27 cellular contexts compared by ENCODE assay signal in genomic region chr3:143634427-143634826, GRCh38.
"Had no signal": no experiment of that assay in that cellular context is flagged by ENCODE, and none has a peak within 500 bp of the region (broad histone marks: within the 10 kb centered on the region; RNA-seq: fewer than 3 reads in every experiment).

No MANE protein-coding gene starts in this region.

- ATAC-seq: activated CD4-positive, alpha-beta T cell treated with anti-CD3 and anti-CD28 coated beads for 36 hours; activated CD8-positive, alpha-beta T cell treated with anti-CD3 and anti-CD28 coated beads for 36 hours; activated naive CD8-positive, alpha-beta T cell treated with anti-CD3 and anti-CD28 coated beads, Interleukin-2, amount 50 U/mL, for 24 hours; activated T-cell treated with anti-CD3 and anti-CD28 coated beads, Interleukin-2, amount 50 U/mL, for 4 hours; gastroesophageal sphincter had no signal

- H3K4me1 ChIP-seq: ascending aorta, esophagus squamous epithelium, gastroesophageal sphincter had no signal

- FAIRE-seq: bronchial epithelial cell, endometrium, endothelial cell of umbilical vein had no signal

- H3K4me3 Mint-ChIP-seq: activated CD4-positive, alpha-beta T cell treated with anti-CD3 and anti-CD28 coated beads for 36 hours; activated CD4-positive, alpha-beta T cell treated with anti-CD3 and anti-CD28 coated beads, Interleukin-2, amount 10 ng/mL, durations not matched to agents 24 days and 14 days; activated CD8-positive, alpha-beta T cell treated with anti-CD3 and anti-CD28 coated beads for 36 hours; activated naive CD4-positive, alpha-beta T cell treated with anti-CD3 and anti-CD28 coated beads for 36 hours; activated naive CD4-positive, alpha-beta T cell treated with anti-CD3 and anti-CD28 coated beads, Interleukin-2, amount 50 U/mL, for 24 hours; activated naive CD8-positive, alpha-beta T cell treated with anti-CD3 and anti-CD28 coated beads for 36 hours; activated naive CD8-positive, alpha-beta T cell treated with anti-CD3 and anti-CD28 coated beads, Interleukin-2, amount 50 U/mL, for 24 hours; activated T-cell treated with anti-CD3 and anti-CD28 coated beads, Interleukin-2, amount 50 U/mL, for 4 hours; brain; central memory CD8-positive, alpha-beta T cell had no signal

- H3K4me1 Mint-ChIP-seq: activated CD4-positive, alpha-beta T cell treated with anti-CD3 and anti-CD28 coated beads for 36 hours; activated CD4-positive, alpha-beta T cell treated with anti-CD3 and anti-CD28 coated beads, Interleukin-2, amount 10 ng/mL, durations not matched to agents 24 days and 14 days; activated naive CD4-positive, alpha-beta T cell treated with anti-CD3 and anti-CD28 coated beads, Interleukin-2, amount 50 U/mL, for 24 hours; activated naive CD8-positive, alpha-beta T cell treated with anti-CD3 and anti-CD28 coated beads for 36 hours; activated naive CD8-positive, alpha-beta T cell treated with anti-CD3 and anti-CD28 coated beads, Interleukin-2, amount 50 U/mL, for 24 hours; brain; central memory CD8-positive, alpha-beta T cell had no signal

- H3K27me3 ChIP-seq: ascending aorta, esophagus squamous epithelium, gastroesophageal sphincter had no signal

- H3K27me3 Mint-ChIP-seq: activated CD4-positive, alpha-beta T cell treated with anti-CD3 and anti-CD28 coated beads for 36 hours; activated CD4-positive, alpha-beta T cell treated with anti-CD3 and anti-CD28 coated beads, Interleukin-2, amount 10 ng/mL, durations not matched to agents 24 days and 14 days; activated CD8-positive, alpha-beta T cell treated with anti-CD3 and anti-CD28 coated beads for 36 hours; activated naive CD4-positive, alpha-beta T cell treated with anti-CD3 and anti-CD28 coated beads, Interleukin-2, amount 50 U/mL, for 24 hours; activated naive CD8-positive, alpha-beta T cell treated with anti-CD3 and anti-CD28 coated beads for 36 hours; activated naive CD8-positive, alpha-beta T cell treated with anti-CD3 and anti-CD28 coated beads, Interleukin-2, amount 50 U/mL, for 24 hours; central memory CD8-positive, alpha-beta T cell had no signal

- H3K36me3 ChIP-seq: ascending aorta, gastroesophageal sphincter had no signal

- H3K4me3 ChIP-seq: ascending aorta, esophagus squamous epithelium, gastroesophageal sphincter had no signal

- DNase-seq: activated CD4-positive, alpha-beta T cell treated with anti-CD3 and anti-CD28 coated beads for 36 hours; activated CD4-positive, alpha-beta T cell treated with anti-CD3 and anti-CD28 coated beads, Interleukin-2, amount 10 ng/mL, durations not matched to agents 24 days and 14 days; activated CD4-positive, alpha-beta T cell treated with anti-CD3 and anti-CD28 coated beads, Interleukin-2, amount 50 U/mL, for 48 hours; activated CD4-positive, CD25-positive, alpha-beta regulatory T cell; activated CD4-positive, CD25-positive, alpha-beta regulatory T cell treated with anti-CD3 and anti-CD28 coated beads, Interleukin-2, amount 50 U/mL, for 72 hours; activated CD8-positive, alpha-beta memory T cell treated with anti-CD3 and anti-CD28 coated beads for 24 hours; activated CD8-positive, alpha-beta T cell treated with anti-CD3 and anti-CD28 coated beads for 36 hours; activated effector memory CD4-positive, alpha-beta T cell treated with anti-CD3 and anti-CD28 coated beads, Interleukin-2, amount 50 U/mL, for 16 hours; activated naive CD4-positive, alpha-beta T cell treated with anti-CD3 and anti-CD28 coated beads for 36 hours; activated naive CD8-positive, alpha-beta T cell treated with anti-CD3 and anti-CD28 coated beads for 36 hours; activated naive CD8-positive, alpha-beta T cell treated with anti-CD3 and anti-CD28 coated beads, Interleukin-2, amount 50 U/mL, for 24 hours; activated T-cell treated with anti-CD3 and anti-CD28 coated beads, Interleukin-2, amount 50 U/mL, for 4 hours; cortex of kidney; dermis blood vessel endothelial cell; effector CD4-positive, alpha-beta T cell; esophagus squamous epithelium; foreskin melanocyte; T-helper 2 cell had no signal

- H3K27ac Mint-ChIP-seq: activated CD4-positive, alpha-beta T cell treated with anti-CD3 and anti-CD28 coated beads for 36 hours; activated CD4-positive, alpha-beta T cell treated with anti-CD3 and anti-CD28 coated beads, Interleukin-2, amount 10 ng/mL, durations not matched to agents 24 days and 14 days; activated CD8-positive, alpha-beta T cell treated with anti-CD3 and anti-CD28 coated beads for 36 hours; activated naive CD4-positive, alpha-beta T cell treated with anti-CD3 and anti-CD28 coated beads for 36 hours; activated naive CD4-positive, alpha-beta T cell treated with anti-CD3 and anti-CD28 coated beads, Interleukin-2, amount 50 U/mL, for 24 hours; activated naive CD8-positive, alpha-beta T cell treated with anti-CD3 and anti-CD28 coated beads for 36 hours; activated naive CD8-positive, alpha-beta T cell treated with anti-CD3 and anti-CD28 coated beads, Interleukin-2, amount 50 U/mL, for 24 hours; activated T-helper 2 cell treated with anti-CD3 and anti-CD28 coated beads, Interferon-gamma antibody, Interleukin-2, Interleukin-4, amounts not matched to agents 10 μg/mL and 5 μg/mL and 100 μg/mL, durations not matched to agents 14 hours and 24 hours and 36 hours; brain had no signal
